9 cellular contexts compared by ENCODE assay signal in genomic region chr6:30287139-30287538, GRCh38.
"Had no signal": no experiment of that assay in that cellular context is flagged by ENCODE, and none has a peak within 500 bp of the region (broad histone marks: within the 10 kb centered on the region; RNA-seq: fewer than 3 reads in every experiment).

No MANE protein-coding gene starts in this region.

- H3K4me3 ChIP-seq: GM23248 had no signal

- DNase-seq: GM23248, GOT3, H9, HCEC 1CT, HFFc6, KBM-7 had no signal

- H2AFZ ChIP-seq: GM23248 had no signal

- H3K27ac ChIP-seq: GM23248, HL-60 had no signal

- H3K27me3 Mint-ChIP-seq: IgD-negative memory B cell had no signal

- H3K9ac ChIP-seq: GM23248 had no signal

- ATAC-seq: HepG2 had no signal

- H3K4me3 Mint-ChIP-seq: H9, HFFc6, IgD-negative memory B cell had no signal

- H3K4me1 Mint-ChIP-seq: H9, IgD-negative memory B cell had no signal

- H3K27ac Mint-ChIP-seq: H9, HFFc6, IgD-negative memory B cell had no signal
